1 cellular context compared by ENCODE assay signal in genomic region chr2:9772999-9773904, GRCh38.
TF ChIP-seq lines count a peak whose summit lies in the region.

No MANE protein-coding gene starts in this region.

TF ChIP-seq in K562, 482 proteins besides CTCF, POLR2A, EP300 and RAD21:
- no peak for TF ChIP-seq RBM14 (IDR thresholded peaks at IDR 0.05; ENCODE audit: borderline replicate concordance, insufficient read depth, low read depth, low read length)
- TF ChIP-seq NBN (IDR thresholded peaks at IDR 0.05; ENCODE audit: low read depth) = no peak
- no peak for TF ChIP-seq TGIF2 (CRISPR knock-in tag; IDR thresholded peaks at IDR 0.05)
- TF ChIP-seq PHF8 (IDR thresholded peaks at IDR 0.05; ENCODE audit: borderline replicate concordance, low read length) = no peak
- no peak for TF ChIP-seq ETV5 (CRISPR knock-in tag; IDR thresholded peaks at IDR 0.05; ENCODE audit: low read depth)
